10 cellular contexts compared by ENCODE assay signal in genomic region chr9:22240619-22241018, GRCh38.
A peak's percentile ranks its signal among the peaks of the same experiment; 100 is the strongest.
DNase-seq lines count a peak whose midpoint lies in the region; ATAC-seq and TF ChIP-seq lines count a peak whose summit lies in the region.
"Had no signal": no experiment of that assay in that cellular context is flagged by ENCODE, and none has a peak within 500 bp of the region (broad histone marks: within the 10 kb centered on the region; RNA-seq: fewer than 3 reads in every experiment).

No MANE protein-coding gene starts in this region.

- H3K9me3 ChIP-seq in mucosa of descending colon: no peaks in the 10 kb centered on the region
- H3K9me3 ChIP-seq: SJCRH30 had no signal

- ATAC-seq in GM18909 (IDR thresholded peaks at IDR 0.05; ENCODE audit: poor library complexity, unreplicated experiment): peak; percentile 92
- peak; percentile 79 for ATAC-seq in HG02759 (IDR thresholded peaks at IDR 0.05; ENCODE audit: unreplicated experiment)
- peak; percentile 40 for ATAC-seq in mucosa of descending colon

- intact Hi-C loops in mucosa of descending colon (cut with DNase I, micrococcal nuclease): loop anchor here in 1 of 2 donors (10.0 kb wide), 1 partner anchor 426 kb away; no protein-coding TSS in a partner anchor

- no peak for TF ChIP-seq CTCF in mucosa of descending colon (IDR thresholded peaks at IDR 0.05)

- H3K4me1 ChIP-seq in mucosa of descending colon (ENCODE audit: low read depth): peaks cover 3% of the 10 kb centered on the region

- H3K36me3 ChIP-seq in mucosa of descending colon (ENCODE audit: low read depth): no peaks in the 10 kb centered on the region
- H3K36me3 ChIP-seq: SJCRH30 had no signal

- DNase-seq in RPMI8226 (peak; percentile 34), mucosa of descending colon (no peak), T1000 (lab: John Stamatoyannopoulos, UW) (no peak), cerebellar cortex (ENCODE audit: low spot score) (no peak)
- DNase-seq in activated CD4-positive, alpha-beta T cell treated with anti-CD3 and anti-CD28 coated beads, Interleukin-2, amount 50 U/mL, for 1 hour: no peak
- DNase-seq in stimulated activated CD4-positive, alpha-beta T cell treated with anti-CD3 and anti-CD28 coated beads, Interleukin-2, amount 100 ng/mL, for 24 hours: no peak
- DNase-seq: left cardiac atrium had no signal

- H3K4me3 ChIP-seq in mucosa of descending colon: no peak overlapping the region
- H3K4me3 ChIP-seq: SJCRH30 had no signal

Comparison
In these comparisons a context has a peak if more than half of its experiments do, and no peak if none do; other contexts are left out.
1. ATAC-seq: peak in every context shown above with its lines; median percentile 92 in GM18909; 79 in HG02759; 40 in mucosa of descending colon.